In genomic region chr21:27819299-27819698, GRCh38 we compare ENCODE assay signal across 15 cellular contexts.
"Had no signal": no experiment of that assay in that cellular context is flagged by ENCODE, and none has a peak within 500 bp of the region (broad histone marks: within the 10 kb centered on the region; RNA-seq: fewer than 3 reads in every experiment).

No MANE protein-coding gene starts in this region.

- H3K27ac ChIP-seq: cardiac muscle cell, thoracic aorta had no signal

- H3K36me3 ChIP-seq: cardiac muscle cell, heart left ventricle, thoracic aorta had no signal

- H3K4me3 ChIP-seq: cardiac muscle cell, heart left ventricle, thoracic aorta had no signal

- H3K9me3 ChIP-seq: heart left ventricle, thoracic aorta had no signal

- DNase-seq: activated CD4-positive, alpha-beta memory T cell treated with anti-CD3 and anti-CD28 coated beads for 36 hours; activated CD4-positive, alpha-beta T cell treated with anti-CD3 and anti-CD28 coated beads for 4 hours; activated CD8-positive, alpha-beta memory T cell treated with anti-CD3 and anti-CD28 coated beads, Interleukin-2, amount 10 ng/mL, durations not matched to agents 7 days and 5 days; amniotic stem cell; effector memory CD8-positive, alpha-beta T cell; heart left ventricle; immature natural killer cell; left ventricle myocardium superior; T-cell had no signal

- ATAC-seq: activated CD8-positive, alpha-beta memory T cell treated with anti-CD3 and anti-CD28 coated beads, Interleukin-2, amount 10 ng/mL, durations not matched to agents 7 days and 5 days; effector memory CD8-positive, alpha-beta T cell; heart left ventricle; left ventricle myocardium superior; natural killer cell treated with Interleukin-12 subunit alpha and Interleukin-12 subunit beta and Interleukin-15 and Interleukin-18, amount 100 ng/mL, for 72 hours; SK-N-SH treated with all-trans-retinoic acid at 6 μM for 48 hours; T-cell; WTC11 had no signal

- FAIRE-seq: frontal cortex had no signal

- H3K27me3 ChIP-seq: cardiac muscle cell, heart left ventricle had no signal
